In the genomic region with DNA sequence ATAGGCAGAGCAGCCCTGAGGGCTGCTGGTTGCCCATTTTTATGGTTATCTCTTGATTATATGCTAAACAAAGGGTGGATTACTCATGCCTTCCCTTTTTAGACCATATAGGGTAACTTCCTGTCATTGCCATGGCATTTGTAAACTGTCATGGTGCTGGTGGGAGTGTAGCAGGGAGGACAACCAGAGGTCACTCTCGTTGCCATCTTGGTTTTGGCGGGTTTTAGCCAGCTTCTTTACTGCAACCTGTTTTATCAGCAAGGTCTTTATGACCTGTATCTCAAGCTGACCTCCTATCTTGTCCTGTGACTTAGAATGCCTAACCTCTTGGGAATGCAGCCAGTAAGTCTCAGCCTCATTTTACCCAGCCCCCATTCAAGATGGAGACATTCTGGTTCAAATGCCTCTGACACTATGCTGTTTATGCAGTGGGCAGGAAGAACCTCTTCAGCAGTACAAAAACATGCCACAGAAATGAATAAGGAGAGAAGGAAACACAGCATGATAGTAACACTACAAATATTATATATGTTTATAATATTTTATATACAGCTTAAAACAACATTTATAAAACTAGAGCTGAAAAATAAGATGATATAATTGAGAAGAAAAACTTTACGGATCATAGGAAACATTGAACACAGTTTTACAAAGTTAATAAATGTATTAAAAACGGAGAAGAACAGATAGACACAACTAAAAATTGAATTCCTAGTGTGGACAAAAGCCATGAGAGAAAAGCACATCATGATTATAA, we compare ENCODE assay signal across 1 cellular context.
TF ChIP-seq lines count a peak whose summit lies in the region.

No MANE protein-coding gene starts in this region.

TF ChIP-seq in K562, 482 proteins besides CTCF, POLR2A, EP300 and RAD21 (continued from another document and continues in another):
- TF ChIP-seq, protein P1, sequence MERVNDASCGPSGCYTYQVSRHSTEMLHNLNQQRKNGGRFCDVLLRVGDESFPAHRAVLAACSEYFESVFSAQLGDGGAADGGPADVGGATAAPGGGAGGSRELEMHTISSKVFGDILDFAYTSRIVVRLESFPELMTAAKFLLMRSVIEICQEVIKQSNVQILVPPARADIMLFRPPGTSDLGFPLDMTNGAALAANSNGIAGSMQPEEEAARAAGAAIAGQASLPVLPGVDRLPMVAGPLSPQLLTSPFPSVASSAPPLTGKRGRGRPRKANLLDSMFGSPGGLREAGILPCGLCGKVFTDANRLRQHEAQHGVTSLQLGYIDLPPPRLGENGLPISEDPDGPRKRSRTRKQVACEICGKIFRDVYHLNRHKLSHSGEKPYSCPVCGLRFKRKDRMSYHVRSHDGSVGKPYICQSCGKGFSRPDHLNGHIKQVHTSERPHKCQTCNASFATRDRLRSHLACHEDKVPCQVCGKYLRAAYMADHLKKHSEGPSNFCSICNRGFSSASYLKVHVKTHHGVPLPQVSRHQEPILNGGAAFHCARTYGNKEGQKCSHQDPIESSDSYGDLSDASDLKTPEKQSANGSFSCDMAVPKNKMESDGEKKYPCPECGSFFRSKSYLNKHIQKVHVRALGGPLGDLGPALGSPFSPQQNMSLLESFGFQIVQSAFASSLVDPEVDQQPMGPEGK (CRISPR knock-in tag; IDR thresholded peaks at IDR 0.05; ENCODE audit: borderline replicate concordance), result peak; percentile 87; the same call in 1 of the 2 replicates
- TF ChIP-seq, protein P2, sequence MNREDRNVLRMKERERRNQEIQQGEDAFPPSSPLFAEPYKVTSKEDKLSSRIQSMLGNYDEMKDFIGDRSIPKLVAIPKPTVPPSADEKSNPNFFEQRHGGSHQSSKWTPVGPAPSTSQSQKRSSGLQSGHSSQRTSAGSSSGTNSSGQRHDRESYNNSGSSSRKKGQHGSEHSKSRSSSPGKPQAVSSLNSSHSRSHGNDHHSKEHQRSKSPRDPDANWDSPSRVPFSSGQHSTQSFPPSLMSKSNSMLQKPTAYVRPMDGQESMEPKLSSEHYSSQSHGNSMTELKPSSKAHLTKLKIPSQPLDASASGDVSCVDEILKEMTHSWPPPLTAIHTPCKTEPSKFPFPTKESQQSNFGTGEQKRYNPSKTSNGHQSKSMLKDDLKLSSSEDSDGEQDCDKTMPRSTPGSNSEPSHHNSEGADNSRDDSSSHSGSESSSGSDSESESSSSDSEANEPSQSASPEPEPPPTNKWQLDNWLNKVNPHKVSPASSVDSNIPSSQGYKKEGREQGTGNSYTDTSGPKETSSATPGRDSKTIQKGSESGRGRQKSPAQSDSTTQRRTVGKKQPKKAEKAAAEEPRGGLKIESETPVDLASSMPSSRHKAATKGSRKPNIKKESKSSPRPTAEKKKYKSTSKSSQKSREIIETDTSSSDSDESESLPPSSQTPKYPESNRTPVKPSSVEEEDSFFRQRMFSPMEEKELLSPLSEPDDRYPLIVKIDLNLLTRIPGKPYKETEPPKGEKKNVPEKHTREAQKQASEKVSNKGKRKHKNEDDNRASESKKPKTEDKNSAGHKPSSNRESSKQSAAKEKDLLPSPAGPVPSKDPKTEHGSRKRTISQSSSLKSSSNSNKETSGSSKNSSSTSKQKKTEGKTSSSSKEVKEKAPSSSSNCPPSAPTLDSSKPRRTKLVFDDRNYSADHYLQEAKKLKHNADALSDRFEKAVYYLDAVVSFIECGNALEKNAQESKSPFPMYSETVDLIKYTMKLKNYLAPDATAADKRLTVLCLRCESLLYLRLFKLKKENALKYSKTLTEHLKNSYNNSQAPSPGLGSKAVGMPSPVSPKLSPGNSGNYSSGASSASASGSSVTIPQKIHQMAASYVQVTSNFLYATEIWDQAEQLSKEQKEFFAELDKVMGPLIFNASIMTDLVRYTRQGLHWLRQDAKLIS (CRISPR knock-in tag; IDR thresholded peaks at IDR 0.05), result no peak
- peak; percentile 86 to 98 for TF ChIP-seq SRF (CRISPR knock-in tag; IDR thresholded peaks at IDR 0.05)
- peak; percentile 91 for TF ChIP-seq ZNF354B (CRISPR knock-in tag; IDR thresholded peaks at IDR 0.05)
- TF ChIP-seq, protein P3, sequence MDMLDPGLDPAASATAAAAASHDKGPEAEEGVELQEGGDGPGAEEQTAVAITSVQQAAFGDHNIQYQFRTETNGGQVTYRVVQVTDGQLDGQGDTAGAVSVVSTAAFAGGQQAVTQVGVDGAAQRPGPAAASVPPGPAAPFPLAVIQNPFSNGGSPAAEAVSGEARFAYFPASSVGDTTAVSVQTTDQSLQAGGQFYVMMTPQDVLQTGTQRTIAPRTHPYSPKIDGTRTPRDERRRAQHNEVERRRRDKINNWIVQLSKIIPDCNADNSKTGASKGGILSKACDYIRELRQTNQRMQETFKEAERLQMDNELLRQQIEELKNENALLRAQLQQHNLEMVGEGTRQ (CRISPR knock-in tag; IDR thresholded peaks at IDR 0.05), result no peak
- peak; percentile 54 for TF ChIP-seq ZNF324 (CRISPR knock-in tag; IDR thresholded peaks at IDR 0.05)
- peak; percentile 97 for TF ChIP-seq MEF2D (tag; conservative IDR thresholded peaks at IDR 0.05; ENCODE audit: low read depth)
- no peak for TF ChIP-seq TBP (optimal IDR thresholded peaks at IDR 0.05; ENCODE audit: low read depth, low read length)
- TF ChIP-seq HDAC8 (tag; IDR thresholded peaks at IDR 0.05), result peak; percentile 99
- peak; percentile 98 for TF ChIP-seq ZKSCAN8 (CRISPR knock-in tag; IDR thresholded peaks at IDR 0.05)
- TF ChIP-seq, protein P4, sequence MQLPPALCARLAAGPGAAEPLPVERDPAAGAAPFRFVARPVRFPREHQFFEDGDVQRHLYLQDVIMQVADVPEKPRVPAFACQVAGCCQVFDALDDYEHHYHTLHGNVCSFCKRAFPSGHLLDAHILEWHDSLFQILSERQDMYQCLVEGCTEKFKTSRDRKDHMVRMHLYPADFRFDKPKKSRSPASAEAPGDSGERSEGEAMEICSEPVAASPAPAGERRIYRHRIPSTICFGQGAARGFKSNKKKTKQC (CRISPR knock-in tag; IDR thresholded peaks at IDR 0.05), result no peak
- no peak for TF ChIP-seq HDAC6 (IDR thresholded peaks at IDR 0.05; ENCODE audit: low read depth, low read length)
- TF ChIP-seq, protein P5, sequence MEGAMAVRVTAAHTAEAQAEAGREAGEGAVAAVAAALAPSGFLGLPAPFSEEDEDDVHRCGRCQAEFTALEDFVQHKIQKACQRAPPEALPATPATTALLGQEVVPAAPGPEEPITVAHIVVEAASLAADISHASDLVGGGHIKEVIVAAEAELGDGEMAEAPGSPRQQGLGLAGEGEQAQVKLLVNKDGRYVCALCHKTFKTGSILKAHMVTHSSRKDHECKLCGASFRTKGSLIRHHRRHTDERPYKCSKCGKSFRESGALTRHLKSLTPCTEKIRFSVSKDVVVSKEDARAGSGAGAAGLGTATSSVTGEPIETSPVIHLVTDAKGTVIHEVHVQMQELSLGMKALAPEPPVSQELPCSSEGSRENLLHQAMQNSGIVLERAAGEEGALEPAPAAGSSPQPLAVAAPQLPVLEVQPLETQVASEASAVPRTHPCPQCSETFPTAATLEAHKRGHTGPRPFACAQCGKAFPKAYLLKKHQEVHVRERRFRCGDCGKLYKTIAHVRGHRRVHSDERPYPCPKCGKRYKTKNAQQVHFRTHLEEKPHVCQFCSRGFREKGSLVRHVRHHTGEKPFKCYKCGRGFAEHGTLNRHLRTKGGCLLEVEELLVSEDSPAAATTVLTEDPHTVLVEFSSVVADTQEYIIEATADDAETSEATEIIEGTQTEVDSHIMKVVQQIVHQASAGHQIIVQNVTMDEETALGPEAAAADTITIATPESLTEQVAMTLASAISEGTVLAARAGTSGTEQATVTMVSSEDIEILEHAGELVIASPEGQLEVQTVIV (CRISPR knock-in tag; IDR thresholded peaks at IDR 0.05; ENCODE audit: borderline replicate concordance), result peak; percentile 79; the same call in 1 of the 2 replicates
- TF ChIP-seq GATAD2B (IDR thresholded peaks at IDR 0.05; ENCODE audit: borderline replicate concordance), result no peak
- peak; percentile 60 for TF ChIP-seq GABPA (tag; conservative IDR thresholded peaks at IDR 0.05; ENCODE audit: low read depth)
- TF ChIP-seq HDAC2 (IDR thresholded peaks at IDR 0.05), result no peak; the same call in 1 of the 2 replicates
- TF ChIP-seq ELF4 (CRISPR knock-in tag; IDR thresholded peaks at IDR 0.05), result peak; percentile 87; the same call in 1 of the 2 replicates
- TF ChIP-seq ASH1L (IDR thresholded peaks at IDR 0.05; ENCODE audit: borderline replicate concordance, low read depth, partially characterized antibody), result no peak
- no peak for TF ChIP-seq XRCC5 (IDR thresholded peaks at IDR 0.05; ENCODE audit: low read depth, low read length)
- TF ChIP-seq, protein P6, sequence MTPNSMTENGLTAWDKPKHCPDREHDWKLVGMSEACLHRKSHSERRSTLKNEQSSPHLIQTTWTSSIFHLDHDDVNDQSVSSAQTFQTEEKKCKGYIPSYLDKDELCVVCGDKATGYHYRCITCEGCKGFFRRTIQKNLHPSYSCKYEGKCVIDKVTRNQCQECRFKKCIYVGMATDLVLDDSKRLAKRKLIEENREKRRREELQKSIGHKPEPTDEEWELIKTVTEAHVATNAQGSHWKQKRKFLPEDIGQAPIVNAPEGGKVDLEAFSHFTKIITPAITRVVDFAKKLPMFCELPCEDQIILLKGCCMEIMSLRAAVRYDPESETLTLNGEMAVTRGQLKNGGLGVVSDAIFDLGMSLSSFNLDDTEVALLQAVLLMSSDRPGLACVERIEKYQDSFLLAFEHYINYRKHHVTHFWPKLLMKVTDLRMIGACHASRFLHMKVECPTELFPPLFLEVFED (CRISPR knock-in tag; conservative IDR thresholded peaks at IDR 0.05), result peak; percentile 99
- TF ChIP-seq NFIX (CRISPR knock-in tag; IDR thresholded peaks at IDR 0.05; ENCODE audit: low read depth), result peak; percentile 46
- TF ChIP-seq ZNF217 (CRISPR knock-in tag; IDR thresholded peaks at IDR 0.05), result no peak
- TF ChIP-seq SIN3B (IDR thresholded peaks at IDR 0.05; ENCODE audit: low read depth), result no peak
- TF ChIP-seq, protein P7, sequence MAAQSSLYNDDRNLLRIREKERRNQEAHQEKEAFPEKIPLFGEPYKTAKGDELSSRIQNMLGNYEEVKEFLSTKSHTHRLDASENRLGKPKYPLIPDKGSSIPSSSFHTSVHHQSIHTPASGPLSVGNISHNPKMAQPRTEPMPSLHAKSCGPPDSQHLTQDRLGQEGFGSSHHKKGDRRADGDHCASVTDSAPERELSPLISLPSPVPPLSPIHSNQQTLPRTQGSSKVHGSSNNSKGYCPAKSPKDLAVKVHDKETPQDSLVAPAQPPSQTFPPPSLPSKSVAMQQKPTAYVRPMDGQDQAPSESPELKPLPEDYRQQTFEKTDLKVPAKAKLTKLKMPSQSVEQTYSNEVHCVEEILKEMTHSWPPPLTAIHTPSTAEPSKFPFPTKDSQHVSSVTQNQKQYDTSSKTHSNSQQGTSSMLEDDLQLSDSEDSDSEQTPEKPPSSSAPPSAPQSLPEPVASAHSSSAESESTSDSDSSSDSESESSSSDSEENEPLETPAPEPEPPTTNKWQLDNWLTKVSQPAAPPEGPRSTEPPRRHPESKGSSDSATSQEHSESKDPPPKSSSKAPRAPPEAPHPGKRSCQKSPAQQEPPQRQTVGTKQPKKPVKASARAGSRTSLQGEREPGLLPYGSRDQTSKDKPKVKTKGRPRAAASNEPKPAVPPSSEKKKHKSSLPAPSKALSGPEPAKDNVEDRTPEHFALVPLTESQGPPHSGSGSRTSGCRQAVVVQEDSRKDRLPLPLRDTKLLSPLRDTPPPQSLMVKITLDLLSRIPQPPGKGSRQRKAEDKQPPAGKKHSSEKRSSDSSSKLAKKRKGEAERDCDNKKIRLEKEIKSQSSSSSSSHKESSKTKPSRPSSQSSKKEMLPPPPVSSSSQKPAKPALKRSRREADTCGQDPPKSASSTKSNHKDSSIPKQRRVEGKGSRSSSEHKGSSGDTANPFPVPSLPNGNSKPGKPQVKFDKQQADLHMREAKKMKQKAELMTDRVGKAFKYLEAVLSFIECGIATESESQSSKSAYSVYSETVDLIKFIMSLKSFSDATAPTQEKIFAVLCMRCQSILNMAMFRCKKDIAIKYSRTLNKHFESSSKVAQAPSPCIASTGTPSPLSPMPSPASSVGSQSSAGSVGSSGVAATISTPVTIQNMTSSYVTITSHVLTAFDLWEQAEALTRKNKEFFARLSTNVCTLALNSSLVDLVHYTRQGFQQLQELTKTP (IDR thresholded peaks at IDR 0.05; ENCODE audit: low read depth in 1 of 2, partially characterized antibody in 2 of 2), result no peak
- 0 out of 4 replicates have a peak, but pooled peaks of 1 of the 2 experiments have one; percentile 9 for TF ChIP-seq RCOR1 (IDR thresholded peaks at IDR 0.05; ENCODE audit: borderline replicate concordance in 1 of 2, low read depth in 2 of 2, low read length in 2 of 2)
- TF ChIP-seq CREM (IDR thresholded peaks at IDR 0.05; ENCODE audit: low read depth), result no peak
- TF ChIP-seq SIN3A (IDR thresholded peaks at IDR 0.05; ENCODE audit: borderline replicate concordance in 2 of 2, control insufficient read depth in 1 of 2, low read depth in 2 of 2, low read length in 2 of 2), result no peak
- TF ChIP-seq NFXL1 (CRISPR knock-in tag; IDR thresholded peaks at IDR 0.05), result peak; percentile 97
- no peak for TF ChIP-seq BCOR (IDR thresholded peaks at IDR 0.05)
- TF ChIP-seq, protein P8, sequence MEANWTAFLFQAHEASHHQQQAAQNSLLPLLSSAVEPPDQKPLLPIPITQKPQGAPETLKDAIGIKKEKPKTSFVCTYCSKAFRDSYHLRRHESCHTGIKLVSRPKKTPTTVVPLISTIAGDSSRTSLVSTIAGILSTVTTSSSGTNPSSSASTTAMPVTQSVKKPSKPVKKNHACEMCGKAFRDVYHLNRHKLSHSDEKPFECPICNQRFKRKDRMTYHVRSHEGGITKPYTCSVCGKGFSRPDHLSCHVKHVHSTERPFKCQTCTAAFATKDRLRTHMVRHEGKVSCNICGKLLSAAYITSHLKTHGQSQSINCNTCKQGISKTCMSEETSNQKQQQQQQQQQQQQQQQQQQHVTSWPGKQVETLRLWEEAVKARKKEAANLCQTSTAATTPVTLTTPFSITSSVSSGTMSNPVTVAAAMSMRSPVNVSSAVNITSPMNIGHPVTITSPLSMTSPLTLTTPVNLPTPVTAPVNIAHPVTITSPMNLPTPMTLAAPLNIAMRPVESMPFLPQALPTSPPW (CRISPR knock-in tag; IDR thresholded peaks at IDR 0.05), result peak; percentile 64
- TF ChIP-seq PHTF2 (CRISPR knock-in tag; IDR thresholded peaks at IDR 0.05), result no peak
- no peak for TF ChIP-seq FUS (optimal IDR thresholded peaks at IDR 0.05; ENCODE audit: low read depth, low read length)
- peak; percentile 93; the same call in 1 of the 2 replicates for TF ChIP-seq ZNF445 (CRISPR knock-in tag; IDR thresholded peaks at IDR 0.05; ENCODE audit: low read depth)
- TF ChIP-seq, protein P9, sequence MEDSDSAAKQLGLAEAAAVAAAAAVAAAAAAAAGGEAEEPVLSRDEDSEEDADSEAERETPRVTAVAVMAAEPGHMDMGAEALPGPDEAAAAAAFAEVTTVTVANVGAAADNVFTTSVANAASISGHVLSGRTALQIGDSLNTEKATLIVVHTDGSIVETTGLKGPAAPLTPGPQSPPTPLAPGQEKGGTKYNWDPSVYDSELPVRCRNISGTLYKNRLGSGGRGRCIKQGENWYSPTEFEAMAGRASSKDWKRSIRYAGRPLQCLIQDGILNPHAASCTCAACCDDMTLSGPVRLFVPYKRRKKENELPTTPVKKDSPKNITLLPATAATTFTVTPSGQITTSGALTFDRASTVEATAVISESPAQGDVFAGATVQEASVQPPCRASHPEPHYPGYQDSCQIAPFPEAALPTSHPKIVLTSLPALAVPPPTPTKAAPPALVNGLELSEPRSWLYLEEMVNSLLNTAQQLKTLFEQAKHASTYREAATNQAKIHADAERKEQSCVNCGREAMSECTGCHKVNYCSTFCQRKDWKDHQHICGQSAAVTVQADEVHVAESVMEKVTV (CRISPR knock-in tag; IDR thresholded peaks at IDR 0.05), result peak; percentile 51
- TF ChIP-seq, protein P10, sequence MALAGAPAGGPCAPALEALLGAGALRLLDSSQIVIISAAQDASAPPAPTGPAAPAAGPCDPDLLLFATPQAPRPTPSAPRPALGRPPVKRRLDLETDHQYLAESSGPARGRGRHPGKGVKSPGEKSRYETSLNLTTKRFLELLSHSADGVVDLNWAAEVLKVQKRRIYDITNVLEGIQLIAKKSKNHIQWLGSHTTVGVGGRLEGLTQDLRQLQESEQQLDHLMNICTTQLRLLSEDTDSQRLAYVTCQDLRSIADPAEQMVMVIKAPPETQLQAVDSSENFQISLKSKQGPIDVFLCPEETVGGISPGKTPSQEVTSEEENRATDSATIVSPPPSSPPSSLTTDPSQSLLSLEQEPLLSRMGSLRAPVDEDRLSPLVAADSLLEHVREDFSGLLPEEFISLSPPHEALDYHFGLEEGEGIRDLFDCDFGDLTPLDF (CRISPR knock-in tag; IDR thresholded peaks at IDR 0.05), result no peak
